In genomic region chr6:170136541-170137175, GRCh38 we compare ENCODE assay signal across 16 cellular contexts.
A peak's percentile ranks its signal among the peaks of the same experiment; 100 is the strongest.
DNase-seq lines count a peak whose midpoint lies in the region; ATAC-seq and TF ChIP-seq lines count a peak whose summit lies in the region.
"Had no signal": no experiment of that assay in that cellular context is flagged by ENCODE, and none has a peak within 500 bp of the region (broad histone marks: within the 10 kb centered on the region; RNA-seq: fewer than 3 reads in every experiment).

No MANE protein-coding gene starts in this region.

- H3K4me3 ChIP-seq in suprapubic skin (no peak overlapping the region), GM23248 (no peak overlapping the region)

- no peaks in the 10 kb centered on the region for H4K20me1 ChIP-seq in H9 (ENCODE audit: control insufficient read depth, insufficient read depth, insufficient read length)
- H4K20me1 ChIP-seq in GM23248 (ENCODE audit: insufficient read depth) = no peaks in the 10 kb centered on the region

- H3K4ac ChIP-seq in H9 (ENCODE audit: low read depth, low read length) = no peak overlapping the region

- H2AFZ ChIP-seq in H9 (ENCODE audit: low read length) (no peak overlapping the region), GM23248 (no peak overlapping the region)

- no peak overlapping the region for H3K27ac ChIP-seq in H9 (ENCODE audit: insufficient read length, low read depth, low read length)
- H3K27ac ChIP-seq in suprapubic skin = peak overlapping the region; percentile 72
- H3K27ac ChIP-seq in GM23248 = no peak overlapping the region
- H3K27ac ChIP-seq: VCaP had no signal

- H3K27me3 ChIP-seq in H9 (ENCODE audit: insufficient read depth, low read length) = no peaks in the 10 kb centered on the region
- no peaks in the 10 kb centered on the region for H3K27me3 ChIP-seq in suprapubic skin
- no peaks in the 10 kb centered on the region for H3K27me3 ChIP-seq in GM23248 (replicated peaks; ENCODE audit: insufficient read depth)

- H3K36me3 Mint-ChIP-seq in H9 (ENCODE audit: insufficient read depth in 1 of 3, low read depth in 3 of 3) (peaks cover 7 to 24% (median 11%) of the 10 kb centered on the region in 3 experiments), chondrocyte (ENCODE audit: low read depth) (no peaks in the 10 kb centered on the region), natural killer cell (no peaks in the 10 kb centered on the region)
- H3K36me3 Mint-ChIP-seq: activated CD8-positive, alpha-beta memory T cell treated with anti-CD3 and anti-CD28 coated beads, Interleukin-2, amount 10 ng/mL, durations not matched to agents 7 days and 5 days; activated naive CD8-positive, alpha-beta T cell; CD4-positive, CD25-positive, alpha-beta regulatory T cell; naive thymus-derived CD8-positive, alpha-beta T cell had no signal

- H3K79me2 ChIP-seq in H9 (ENCODE audit: insufficient read depth, low read length) = no peaks in the 10 kb centered on the region
- no peaks in the 10 kb centered on the region for H3K79me2 ChIP-seq in GM23248 (ENCODE audit: insufficient read depth)

- no CpG with 5 or more reads among the region's 69 CpGs for WGBS in H9 (ENCODE audit: extremely low coverage, insufficient read length, low lambda C conversion rate)
- 93% methylated on average over 8 of the region's 69 CpGs for WGBS in suprapubic skin
- WGBS in GM23248 (ENCODE audit: low coverage in 1 of 2, low lambda C conversion rate in 2 of 2, missing lambda C conversion rate in 2 of 2), 2 experiments = 89 to 95% methylated on average over 38 to 69 of the region's 69 CpGs

- H4K91ac ChIP-seq in H9 (ENCODE audit: insufficient read length, low read depth, low read length) = no peak overlapping the region

- peak; percentile 19 for DNase-seq in H9
- peak; percentile 89 for DNase-seq in chondrocyte (ENCODE audit: low spot score)
- DNase-seq in natural killer cell = peak; percentile 10
- DNase-seq in suprapubic skin (ENCODE audit: low spot score in 2 of 2) = peak; percentile 67 to 76
- DNase-seq in anterior cingulate cortex (lab: John Stamatoyannopoulos, UW) = no peak
- DNase-seq in GM23248 = no peak
- DNase-seq: activated CD8-positive, alpha-beta memory T cell treated with anti-CD3 and anti-CD28 coated beads, Interleukin-2, amount 10 ng/mL, durations not matched to agents 7 days and 5 days; CD4-positive, CD25-positive, alpha-beta regulatory T cell; NCI-H1436 treated with DMSO at 0.1 percent for 48 hours; NCI-H526 treated with DMSO at 0.1 percent for 48 hours had no signal

- H3K9me3 Mint-ChIP-seq in H9 (peaks cover 30 to 33% of the 10 kb centered on the region in 2 experiments), chondrocyte (ENCODE audit: low read depth) (peaks cover 8% of the 10 kb centered on the region), natural killer cell (no peaks in the 10 kb centered on the region)
- H3K9me3 Mint-ChIP-seq: central memory CD8-positive, alpha-beta T cell; naive thymus-derived CD8-positive, alpha-beta T cell; stimulated activated naive CD8-positive, alpha-beta T cell treated with anti-CD3 and anti-CD28 coated beads, Interleukin-15, Interleukin-2, amounts not matched to agents 100 ng/mL and 50 ng/mL, for 24 hours had no signal

- H3K27ac Mint-ChIP-seq in H9 (no peak overlapping the region), chondrocyte (ENCODE audit: unreplicated experiment) (no peak overlapping the region), natural killer cell (no peak overlapping the region)
- H3K27ac Mint-ChIP-seq: activated CD8-positive, alpha-beta memory T cell treated with anti-CD3 and anti-CD28 coated beads, Interleukin-2, amount 10 ng/mL, durations not matched to agents 7 days and 5 days; activated naive CD8-positive, alpha-beta T cell; CD4-positive, CD25-positive, alpha-beta regulatory T cell; naive thymus-derived CD8-positive, alpha-beta T cell; stimulated activated naive CD8-positive, alpha-beta T cell treated with anti-CD3 and anti-CD28 coated beads, Interleukin-15, Interleukin-2, amounts not matched to agents 100 ng/mL and 50 ng/mL, for 24 hours had no signal

- no peak overlapping the region for H3K18ac ChIP-seq in H9 (ENCODE audit: insufficient read length, low read depth, low read length)

- H4K5ac ChIP-seq in H9 (ENCODE audit: insufficient read length, low read depth, low read length) = no peak overlapping the region

- no peak overlapping the region for H3T11ph ChIP-seq in H9 (ENCODE audit: low read length)

- H2BK12ac ChIP-seq in H9 (ENCODE audit: insufficient read length, low read depth, low read length) = no peak overlapping the region

- no peak overlapping the region for H2BK15ac ChIP-seq in H9 (ENCODE audit: low read depth, low read length)

- H3K4me1 Mint-ChIP-seq in H9 = peaks cover 0 to 5% of the 10 kb centered on the region in 2 experiments; a peak in 3 of 4 replicates
- H3K4me1 Mint-ChIP-seq in chondrocyte (ENCODE audit: low read depth) = peaks cover 3% of the 10 kb centered on the region
- peaks cover 7 to 17% of the 10 kb centered on the region in 2 donors for H3K4me1 Mint-ChIP-seq in natural killer cell
- H3K4me1 Mint-ChIP-seq: activated CD8-positive, alpha-beta memory T cell treated with anti-CD3 and anti-CD28 coated beads, Interleukin-2, amount 10 ng/mL, durations not matched to agents 7 days and 5 days; CD4-positive, CD25-positive, alpha-beta regulatory T cell; central memory CD8-positive, alpha-beta T cell had no signal

- no peaks in the 10 kb centered on the region for H3K79me1 ChIP-seq in H9 (ENCODE audit: insufficient read depth, low read depth, low read length, poor library complexity, severe bottlenecking)

- no peak overlapping the region for H2AK5ac ChIP-seq in H9 (ENCODE audit: insufficient read length, low read length)

- no peaks in the 10 kb centered on the region for H3F3A ChIP-seq in GM23248 (ENCODE audit: insufficient read depth)

- H3K4me3 Mint-ChIP-seq in H9 = no peak overlapping the region
- no peak overlapping the region for H3K4me3 Mint-ChIP-seq in chondrocyte (ENCODE audit: unreplicated experiment)
- H3K4me3 Mint-ChIP-seq in natural killer cell = peak overlapping the region; percentile 47
- H3K4me3 Mint-ChIP-seq: activated CD8-positive, alpha-beta memory T cell treated with anti-CD3 and anti-CD28 coated beads, Interleukin-2, amount 10 ng/mL, durations not matched to agents 7 days and 5 days; activated naive CD8-positive, alpha-beta T cell; CD4-positive, CD25-positive, alpha-beta regulatory T cell; central memory CD8-positive, alpha-beta T cell; stimulated activated naive CD8-positive, alpha-beta T cell treated with anti-CD3 and anti-CD28 coated beads, Interleukin-15, Interleukin-2, amounts not matched to agents 100 ng/mL and 50 ng/mL, for 24 hours had no signal

- H2BK120ac ChIP-seq in H9 (ENCODE audit: low read depth, low read length, poor library complexity, severe bottlenecking) = no peak overlapping the region

- no peaks in the 10 kb centered on the region for H3K23me2 ChIP-seq in H9 (ENCODE audit: insufficient read length, low read depth, low read length, poor library complexity, severe bottlenecking)

- ATAC-seq in natural killer cell = no peak
- ATAC-seq in HG02759 (IDR thresholded peaks at IDR 0.05; ENCODE audit: unreplicated experiment) = no peak
- ATAC-seq: activated CD8-positive, alpha-beta memory T cell treated with anti-CD3 and anti-CD28 coated beads, Interleukin-2, amount 10 ng/mL, durations not matched to agents 7 days and 5 days; naive thymus-derived CD8-positive, alpha-beta T cell had no signal

- no peak overlapping the region for H3K23ac ChIP-seq in H9 (ENCODE audit: insufficient read length, low read depth, low read length)

- H3K9ac ChIP-seq in H9 (ENCODE audit: extremely low read depth, insufficient read length, low read length) (no peak overlapping the region), GM23248 (no peak overlapping the region)

- TF ChIP-seq CTCF in H9 (conservative IDR thresholded peaks at IDR 0.05) (no peak), chondrocyte (IDR thresholded peaks at IDR 0.05) (no peak), natural killer cell (IDR thresholded peaks at IDR 0.05) (no peak), suprapubic skin (IDR thresholded peaks at IDR 0.05) (no peak)

- H3K27me3 Mint-ChIP-seq in H9 (ENCODE audit: low read depth) (peaks cover 18% of the 10 kb centered on the region), chondrocyte (ENCODE audit: low read depth) (peaks cover 18% of the 10 kb centered on the region), natural killer cell (ENCODE audit: low read depth in 2 of 2) (no peaks in the 10 kb centered on the region)
- H3K27me3 Mint-ChIP-seq: activated CD8-positive, alpha-beta memory T cell treated with anti-CD3 and anti-CD28 coated beads, Interleukin-2, amount 10 ng/mL, durations not matched to agents 7 days and 5 days; activated naive CD8-positive, alpha-beta T cell; CD4-positive, CD25-positive, alpha-beta regulatory T cell; stimulated activated naive CD8-positive, alpha-beta T cell treated with anti-CD3 and anti-CD28 coated beads, Interleukin-15, Interleukin-2, amounts not matched to agents 100 ng/mL and 50 ng/mL, for 24 hours had no signal

- H4K8ac ChIP-seq in H9 (replicated peaks; ENCODE audit: insufficient read length, low read depth, low read length) = no peak overlapping the region

- H2BK5ac ChIP-seq in H9 (ENCODE audit: insufficient read length, low read length) = no peak overlapping the region

- H3K4me1 ChIP-seq in H9 (ENCODE audit: insufficient read depth, low read length) (no peaks in the 10 kb centered on the region), suprapubic skin (peaks cover 18% of the 10 kb centered on the region), GM23248 (ENCODE audit: insufficient read depth) (no peaks in the 10 kb centered on the region)

- no peak overlapping the region for H3K4me2 ChIP-seq in H9 (ENCODE audit: insufficient read depth, insufficient read length, low read length)
- no peak overlapping the region for H3K4me2 ChIP-seq in GM23248 (ENCODE audit: unreplicated experiment)

- intact Hi-C loops in natural killer cell (cut with micrococcal nuclease) = no loop called here

- no peaks in the 10 kb centered on the region for H3K9me3 ChIP-seq in H9 (ENCODE audit: control insufficient read depth, low read depth, low read length)
- no peaks in the 10 kb centered on the region for H3K9me3 ChIP-seq in suprapubic skin
- no peaks in the 10 kb centered on the region for H3K9me3 ChIP-seq in GM23248 (ENCODE audit: low read depth)

- in situ Hi-C loops in GM23248 (cut with MboI) = no loop called here

- TF ChIP-seq POLR2A in suprapubic skin (IDR thresholded peaks at IDR 0.05) = no peak

- TF ChIP-seq EP300 in suprapubic skin (IDR thresholded peaks at IDR 0.05) = no peak

- no peak overlapping the region for H3K14ac ChIP-seq in H9 (ENCODE audit: insufficient read depth, low read length)

- H3K9me2 ChIP-seq in GM23248 (ENCODE audit: insufficient read depth) = no peaks in the 10 kb centered on the region

- H3K36me3 ChIP-seq in suprapubic skin (no peaks in the 10 kb centered on the region), GM23248 (ENCODE audit: low read depth) (no peaks in the 10 kb centered on the region)

- no peak overlapping the region for H2BK20ac ChIP-seq in H9 (ENCODE audit: low read depth, low read length, poor library complexity, severe bottlenecking)

- no peak overlapping the region for H3K56ac ChIP-seq in H9 (ENCODE audit: insufficient read length, low read depth, low read length)

Comparison
In these comparisons a context has a peak if more than half of its experiments do, and no peak if none do; other contexts are left out.
1. DNase-seq: peak in H9 (single experiment), chondrocyte (single experiment), natural killer cell (single experiment) and suprapubic skin (2 of 2); none in anterior cingulate cortex (0 of 58) and GM23248 (single experiment).